In the genomic region with DNA sequence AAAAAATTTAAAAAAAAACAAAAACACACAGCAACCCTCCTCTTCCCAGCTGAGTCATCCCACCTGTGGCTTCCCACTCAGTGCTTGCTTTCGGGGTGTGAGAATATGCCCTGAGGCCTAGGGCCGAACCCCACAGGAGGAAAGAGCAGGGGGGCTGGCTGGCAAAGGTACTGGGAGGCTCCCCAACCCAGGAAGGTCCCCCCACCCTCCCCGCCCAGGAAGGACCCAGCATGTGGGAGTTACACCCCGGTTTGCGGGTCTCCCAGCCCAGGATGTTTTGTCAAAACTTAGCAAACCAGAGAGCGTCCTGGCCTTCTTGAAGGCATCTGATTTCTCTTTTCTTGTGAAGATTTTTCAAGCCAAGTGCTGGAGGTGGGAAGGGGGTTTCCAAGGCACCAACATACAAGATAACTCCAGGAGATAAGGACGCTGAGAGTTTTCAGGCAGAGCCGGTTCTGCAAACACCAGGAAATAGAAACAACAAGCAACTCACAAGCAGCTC, we compare ENCODE assay signal across 10 cellular contexts. TPM values are rescaled to one million over a fixed set of nuclear protein-coding genes. Genes with fewer than 3 reads are reported as not detected.
DNase-seq lines count a peak whose midpoint lies in the region; ATAC-seq, FAIRE-seq and TF ChIP-seq lines count a peak whose summit lies in the region.
"Had no signal": no experiment of that assay in that cellular context is flagged by ENCODE, and none has a peak within 500 bp of the region (broad histone marks: within the 10 kb centered on the region; RNA-seq: fewer than 3 reads in every experiment).

No MANE protein-coding gene starts in this region.

- no peaks in the 10 kb centered on the region for H3K9me3 ChIP-seq in KOPT-K1 (ENCODE audit: insufficient read depth, low read length, poor library complexity, severe bottlenecking)
- H3K9me3 ChIP-seq: prostate gland had no signal

- H3K27me3 Mint-ChIP-seq in activated naive CD4-positive, alpha-beta T cell treated with anti-CD3 and anti-CD28 coated beads for 36 hours (ENCODE audit: low read depth) = no peaks in the 10 kb centered on the region
- no peaks in the 10 kb centered on the region for H3K27me3 Mint-ChIP-seq in natural killer cell (ENCODE audit: low read depth in 2 of 2)

- intact Hi-C loops in activated naive CD4-positive, alpha-beta T cell treated with anti-CD3 and anti-CD28 coated beads for 36 hours (cut with micrococcal nuclease) = loop anchor here (5.0 kb wide), 1 partner anchor 66 kb away; no protein-coding TSS in a partner anchor
- intact Hi-C loops in natural killer cell (cut with micrococcal nuclease) = no loop called here

- H3K4me3 Mint-ChIP-seq in activated naive CD4-positive, alpha-beta T cell treated with anti-CD3 and anti-CD28 coated beads for 36 hours = no peak overlapping the region
- H3K4me3 Mint-ChIP-seq in natural killer cell = no peak overlapping the region

- no peaks in the 10 kb centered on the region for H3K36me3 Mint-ChIP-seq in activated naive CD4-positive, alpha-beta T cell treated with anti-CD3 and anti-CD28 coated beads for 36 hours (ENCODE audit: low read depth)
- no peaks in the 10 kb centered on the region for H3K36me3 Mint-ChIP-seq in natural killer cell

- H3K4me1 Mint-ChIP-seq in activated naive CD4-positive, alpha-beta T cell treated with anti-CD3 and anti-CD28 coated beads for 36 hours (ENCODE audit: low read depth) = peaks cover 16% of the 10 kb centered on the region
- peaks cover 6 to 15% of the 10 kb centered on the region in 2 donors for H3K4me1 Mint-ChIP-seq in natural killer cell

- no peaks in the 10 kb centered on the region for H3K9me3 Mint-ChIP-seq in activated naive CD4-positive, alpha-beta T cell treated with anti-CD3 and anti-CD28 coated beads for 36 hours
- H3K9me3 Mint-ChIP-seq in natural killer cell = no peaks in the 10 kb centered on the region

- peak overlapping the region; percentile 82 for H3K27ac Mint-ChIP-seq in activated naive CD4-positive, alpha-beta T cell treated with anti-CD3 and anti-CD28 coated beads for 36 hours
- H3K27ac Mint-ChIP-seq in natural killer cell = peak overlapping the region in 1 of 2 donors; percentile 54

- no peaks in the 10 kb centered on the region for H3K36me3 ChIP-seq in KOPT-K1 (ENCODE audit: insufficient read depth, low read length)
- H3K36me3 ChIP-seq: prostate gland had no signal

- H3K27ac ChIP-seq in KOPT-K1 (ENCODE audit: low read depth, low read length, poor library complexity, severe bottlenecking) = peak overlapping the region; percentile 13
- H3K27ac ChIP-seq in substantia nigra (ENCODE audit: low read depth, low read length, poor library complexity, severe bottlenecking) = no peak overlapping the region
- H3K27ac ChIP-seq: prostate gland had no signal

- no peak for TF ChIP-seq CTCF in natural killer cell (IDR thresholded peaks at IDR 0.05)

- ATAC-seq in natural killer cell = peak in 2 of 3 donors; percentile 36 to 52
- ATAC-seq in GM18861 (IDR thresholded peaks at IDR 0.05; ENCODE audit: unreplicated experiment) = no peak

- no peak for FAIRE-seq in HTR-8/SVneo (lab: Jason Lieb, UNC)

- CTCF ChIA-PET in activated naive CD4-positive, alpha-beta T cell treated with anti-CD3 and anti-CD28 coated beads for 36 hours (lab: Charles Lee) = no interaction called here

- peak; percentile 44 for DNase-seq in EH (ENCODE audit: low read depth)
- peak; percentile 61 for DNase-seq in activated naive CD4-positive, alpha-beta T cell treated with anti-CD3 and anti-CD28 coated beads for 36 hours
- DNase-seq in natural killer cell = no peak
- DNase-seq in HTR-8/SVneo (ENCODE audit: insufficient read length, low spot score) = no peak
- DNase-seq in NCI-H345 treated with DMSO at 0.1 percent for 48 hours (lab: John Stamatoyannopoulos, UW; ENCODE audit: unreplicated experiment) = no peak
- DNase-seq in substantia nigra (lab: John Stamatoyannopoulos, UW) = no peak
- DNase-seq: KG1 had no signal

RNA-seq across cellular contexts. Expression of a gene that starts 25.7 kb away (rescaled TPM):
- total RNA-seq in activated naive CD4-positive, alpha-beta T cell treated with anti-CD3 and anti-CD28 coated beads for 36 hours = under 1 TPM; 0.19 to 0.30 TPM
- 10 to 100 TPM in 1 of 3 donors, 1 to 10 TPM in 2; 2.6 to 13.3 (median 5.9) TPM for total RNA-seq in natural killer cell

RNA-seq across cellular contexts. Expression of a gene that starts 30.5 kb away (rescaled TPM):
- 1 to 10 TPM; 1.8 to 2.7 TPM for total RNA-seq in activated naive CD4-positive, alpha-beta T cell treated with anti-CD3 and anti-CD28 coated beads for 36 hours
- 1 to 10 TPM in 1 of 3 donors, not detected in 2; 1.3 TPM for total RNA-seq in natural killer cell
- total RNA-seq: prostate gland had no signal

Comparison
In these comparisons a context has a peak if more than half of its experiments do, and no peak if none do; other contexts are left out.
1. DNase-seq: peak in EH (single experiment) and activated naive CD4-positive, alpha-beta T cell treated with anti-CD3 and anti-CD28 coated beads for 36 hours (single experiment); none in natural killer cell (single experiment), HTR-8/SVneo (single experiment), NCI-H345 treated with DMSO at 0.1 percent for 48 hours (single experiment) and substantia nigra (0 of 49).